32 cellular contexts compared by ENCODE assay signal in the genomic region with DNA sequence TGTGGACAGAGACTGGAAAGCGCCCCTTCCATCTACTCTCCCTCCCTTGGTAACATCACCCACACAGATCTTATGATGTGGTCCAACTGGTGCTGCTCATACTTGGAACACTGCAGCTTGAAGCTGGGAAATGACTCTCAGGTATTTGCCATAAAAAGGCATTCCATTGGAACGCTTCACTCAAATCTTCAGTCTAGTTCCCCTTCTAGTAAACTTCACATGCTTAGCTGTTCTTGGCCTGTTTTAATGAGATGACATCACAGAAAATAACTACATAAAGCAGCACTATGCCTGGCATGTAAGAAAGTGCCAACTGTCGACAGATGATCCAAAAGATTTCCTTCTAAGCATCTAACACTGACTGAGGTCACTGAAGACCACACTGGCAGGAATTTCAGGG. TPM values are rescaled to one million over a fixed set of nuclear protein-coding genes. Genes with fewer than 3 reads are reported as not detected.
A peak's percentile ranks its signal among the peaks of the same experiment; 100 is the strongest.
DNase-seq lines count a peak whose midpoint lies in the region; ATAC-seq, FAIRE-seq and TF ChIP-seq lines count a peak whose summit lies in the region.
"Had no signal": no experiment of that assay in that cellular context is flagged by ENCODE, and none has a peak within 500 bp of the region (broad histone marks: within the 10 kb centered on the region; RNA-seq: fewer than 3 reads in every experiment).

No MANE protein-coding gene starts in this region.

- intact Hi-C loops in K562 (cut with micrococcal nuclease) (no loop called here), kidney (cut with DNase I) (no loop called here)

- H3K9me2 ChIP-seq in GM23248 (ENCODE audit: insufficient read depth): no peaks in the 10 kb centered on the region

- POLR2A ChIA-PET in AG04449 (lab: Yijun Ruan, JAX) (interaction anchor here (0.6 to 1.0 kb wide), 2 partner anchors 10 to 157 kb away, joined by 3 to 4 read pairs; no protein-coding TSS in a partner anchor), K562 (lab: Yijun Ruan, JAX) (interaction anchor here (1.6 kb wide), 1 partner anchor 10 kb away, joined by 3 read pairs; a partner anchor contains a TSS)

- peak overlapping the region; percentile 68 for H3K27ac ChIP-seq in GM23248
- no peak overlapping the region for H3K27ac ChIP-seq in K562 (ENCODE audit: extremely low read depth, low read depth, low read length)
- no peak overlapping the region for H3K27ac ChIP-seq in kidney (ENCODE audit: low read depth in 2 of 2, low read length in 2 of 2)
- H3K27ac ChIP-seq: gastroesophageal sphincter, neutrophil, spleen, transverse colon had no signal

- FAIRE-seq in K562 (lab: Jason Lieb, UNC) (peak; percentile 46), kidney (lab: Jason Lieb, UNC) (no peak)
- FAIRE-seq: A204.1, D721Med, keratinocyte, TTC549 had no signal

- in situ Hi-C loops in GM23248 (cut with MboI): no loop called here
- in situ Hi-C loops in K562 (cut with MboI): no loop called here

- TF ChIP-seq POLR2A in K562 (conservative IDR thresholded peaks at IDR 0.05): no peak

- H3K4me3 ChIP-seq in AG04449 (ENCODE audit: low read depth, low read length): no peak overlapping the region
- H3K4me3 ChIP-seq in GM23248: no peak overlapping the region
- H3K4me3 ChIP-seq in K562: no peak overlapping the region
- H3K4me3 ChIP-seq in kidney (ENCODE audit: low read length in 2 of 2): peak overlapping the region; percentile 7 to 17
- H3K4me3 ChIP-seq: gastroesophageal sphincter, HAP-1, spleen, transverse colon had no signal

- H3K4me3 Mint-ChIP-seq in immature natural killer cell: no peak overlapping the region
- H3K4me3 Mint-ChIP-seq: activated T-cell treated with anti-CD3 and anti-CD28 coated beads, Interleukin-2, amount 50 U/mL, for 4 hours; stimulated activated naive CD8-positive, alpha-beta T cell treated with anti-CD3 and anti-CD28 coated beads, Interleukin-15, Interleukin-2, amounts not matched to agents 100 ng/mL and 50 ng/mL, for 24 hours; T-cell had no signal

- CTCF ChIA-PET in AG04449 (lab: Yijun Ruan, JAX) (no interaction called here), K562 (lab: Yijun Ruan, JAX; ENCODE audit: low intra/inter-chr PET ratio) (no interaction called here)

- ATAC-seq in K562 (no peak), HG02759 (IDR thresholded peaks at IDR 0.05; ENCODE audit: unreplicated experiment) (no peak)
- ATAC-seq: activated T-cell treated with anti-CD3 and anti-CD28 coated beads, Interleukin-2, amount 50 U/mL, for 4 hours; gastroesophageal sphincter; T-cell had no signal

- H3K27me3 Mint-ChIP-seq in immature natural killer cell (ENCODE audit: low read depth in 3 of 3): peaks cover 0 to 3% (median 0%) of the 10 kb centered on the region in 3 donors
- H3K27me3 Mint-ChIP-seq: stimulated activated naive CD8-positive, alpha-beta T cell treated with anti-CD3 and anti-CD28 coated beads, Interleukin-15, Interleukin-2, amounts not matched to agents 100 ng/mL and 50 ng/mL, for 24 hours; T-cell had no signal

- H3K9me1 ChIP-seq in K562 (ENCODE audit: control insufficient read depth, insufficient read depth, low read length): no peaks in the 10 kb centered on the region

- peaks cover 3 to 15% of the 10 kb centered on the region in 2 donors for H3K4me1 Mint-ChIP-seq in immature natural killer cell

- peaks cover 96% of the 10 kb centered on the region for H3K79me2 ChIP-seq in GM23248 (ENCODE audit: insufficient read depth)
- no peaks in the 10 kb centered on the region for H3K79me2 ChIP-seq in K562 (ENCODE audit: control insufficient read depth, insufficient read depth, low read length)

- H3K27me3 ChIP-seq in GM23248 (replicated peaks; ENCODE audit: insufficient read depth) (no peaks in the 10 kb centered on the region), K562 (ENCODE audit: control insufficient read depth in 2 of 2, insufficient read depth in 2 of 2, low read length in 2 of 2) (no peaks in the 10 kb centered on the region)
- H3K27me3 ChIP-seq: gastroesophageal sphincter, spleen, transverse colon had no signal

- no peak for TF ChIP-seq RAD21 in K562 (CRISPR knock-in tag; conservative IDR thresholded peaks at IDR 0.05 in 1 of 2, IDR thresholded peaks at IDR 0.05 in 1 of 2)

- H4K20me1 ChIP-seq in GM23248 (ENCODE audit: insufficient read depth): no peaks in the 10 kb centered on the region
- H4K20me1 ChIP-seq in K562 (replicated peaks; ENCODE audit: control insufficient read depth, insufficient read depth, low read length): no peaks in the 10 kb centered on the region

- BruUV-seq in K562 (replicated peaks; lab: Mats Ljungman, UMichigan): no TSS peak

- H3K9ac ChIP-seq in GM23248 (no peak overlapping the region), K562 (ENCODE audit: insufficient read depth in 1 of 2, low read depth in 2 of 2, low read length in 2 of 2) (no peak overlapping the region), kidney (ENCODE audit: low read length in 2 of 2) (no peak overlapping the region)

- DNase-seq in AG04449 (ENCODE audit: low read depth, low spot score): peak; percentile 89
- peak; percentile 74 for DNase-seq in GM23248
- no peak for DNase-seq in K562 (ENCODE audit: extremely low read depth in 1 of 4, low spot score in 3 of 4)
- no peak for DNase-seq in kidney
- DNase-seq in ecto neural progenitor cell (ENCODE audit: low spot score): no peak
- no peak for DNase-seq in immature natural killer cell
- no peak for DNase-seq in stimulated activated CD4-positive, alpha-beta T cell treated with anti-CD3 and anti-CD28 coated beads, Interleukin-2, amount 100 ng/mL, for 48 hours
- DNase-seq: activated CD4-positive, alpha-beta T cell treated with anti-CD3 and anti-CD28 coated beads for 1 hour; activated naive CD4-positive, alpha-beta T cell treated with Interleukin-2 at 50 U/mL for 16 hours; activated T-cell treated with anti-CD3 and anti-CD28 coated beads, Interleukin-2, amount 50 U/mL, for 4 hours; amniotic stem cell; Kasumi-1; NCI-H1092; NCI-H2029 treated with DMSO at 0.1 percent for 48 hours; NCI-H446; spleen; stimulated activated CD4-positive, alpha-beta T cell treated with anti-CD3 and anti-CD28 coated beads, Interleukin-4, amount 100 ng/mL, for 24 hours; T-cell; transverse colon had no signal

- H3K36me3 ChIP-seq in GM23248 (ENCODE audit: low read depth): peaks cover 44% of the 10 kb centered on the region
- peaks cover 45% of the 10 kb centered on the region for H3K36me3 ChIP-seq in K562 (ENCODE audit: control insufficient read depth, insufficient read depth, low read length)
- H3K36me3 ChIP-seq in kidney (ENCODE audit: control insufficient read depth in 1 of 2, insufficient read depth in 2 of 2, low read length in 2 of 2): peaks cover 34 to 45% of the 10 kb centered on the region in 2 donors

- H3K9me3 Mint-ChIP-seq in immature natural killer cell: peaks cover 12 to 78% (median 71%) of the 10 kb centered on the region in 6 donors

- no peak for TF ChIP-seq CTCF in AG04449 (IDR thresholded peaks at IDR 0.05; ENCODE audit: insufficient read depth, low read length, missing control alignments)
- no peak for TF ChIP-seq CTCF in K562 (IDR thresholded peaks at IDR 0.05 in 2 of 3, conservative IDR thresholded peaks at IDR 0.05 in 1 of 3; ENCODE audit: insufficient read depth in 2 of 3, low read depth in 1 of 3, low read length in 3 of 3)
- no peak for TF ChIP-seq CTCF in kidney (IDR thresholded peaks at IDR 0.05; ENCODE audit: borderline replicate concordance, extremely low read depth, insufficient read depth)

- no peaks in the 10 kb centered on the region for H3K9me3 ChIP-seq in GM23248 (ENCODE audit: low read depth)
- H3K9me3 ChIP-seq in K562 (replicated peaks; ENCODE audit: control insufficient read depth, insufficient read depth, low read depth, low read length): peaks cover 42% of the 10 kb centered on the region
- peaks cover 30 to 74% of the 10 kb centered on the region in 2 donors for H3K9me3 ChIP-seq in kidney (ENCODE audit: control insufficient read depth in 1 of 2, low read length in 2 of 2)

- peaks cover 24% of the 10 kb centered on the region for H3F3A ChIP-seq in GM23248 (ENCODE audit: insufficient read depth)

- no peak overlapping the region for H3K27ac Mint-ChIP-seq in immature natural killer cell
- H3K27ac Mint-ChIP-seq: stimulated activated naive CD8-positive, alpha-beta T cell treated with anti-CD3 and anti-CD28 coated beads, Interleukin-15, Interleukin-2, amounts not matched to agents 100 ng/mL and 50 ng/mL, for 24 hours; T-cell had no signal

- H3K4me2 ChIP-seq in GM23248 (ENCODE audit: unreplicated experiment) (no peak overlapping the region), K562 (ENCODE audit: insufficient read depth, low read length) (no peak overlapping the region)

- TF ChIP-seq EP300 in K562 (IDR thresholded peaks at IDR 0.05; ENCODE audit: low read length): no peak

- H2AFZ ChIP-seq in GM23248 (no peak overlapping the region), K562 (ENCODE audit: low read depth, low read length) (no peak overlapping the region)

- 91 to 94% methylated on average over 3 of the region's 3 CpGs for WGBS in GM23248 (ENCODE audit: low coverage in 1 of 2, low lambda C conversion rate in 2 of 2, missing lambda C conversion rate in 2 of 2), 2 experiments
- WGBS in K562 (ENCODE audit: insufficient coverage, low coverage, missing lambda C conversion rate): 100% methylated on average over 3 of the region's 3 CpGs

- H3K4me1 ChIP-seq in GM23248 (ENCODE audit: insufficient read depth): peaks cover 3% of the 10 kb centered on the region; the same call in 1 of the 2 replicates
- no peaks in the 10 kb centered on the region for H3K4me1 ChIP-seq in K562 (replicated peaks in 1 of 2; ENCODE audit: control insufficient read depth in 2 of 2, insufficient read depth in 2 of 2, low read length in 2 of 2)
- no peaks in the 10 kb centered on the region for H3K4me1 ChIP-seq in kidney (ENCODE audit: control insufficient read depth in 1 of 2, insufficient read depth in 1 of 2, low read depth in 1 of 2, low read length in 2 of 2)
- H3K4me1 ChIP-seq: HAP-1, spleen, transverse colon had no signal

- peaks cover 52 to 73% (median 68%) of the 10 kb centered on the region in 3 donors for H3K36me3 Mint-ChIP-seq in immature natural killer cell

RNA-seq across cellular contexts. Expression of a gene that starts 9.3 kb away (rescaled TPM):
- total RNA-seq in GM23248 (2014; rRNA removed; shearing (Covaris generic)): 55.7 and 66.3 TPM in 2 replicates
- polyA plus RNA-seq in GM23248 (2016; fragmentation: Nextera tagmentation; extraction: Ambion mirVana) (20.5 and 22.1 TPM in 2 replicates), K562 (2011; rRNA removed) (8.6 and 11.0 TPM in 2 replicates), K562 (2014; fragmentation: Illumina TruSeq; extraction: Trizol) (34.1 and 35.5 TPM in 2 replicates), K562 (2014; fragmentation: Nextera tagmentation; extraction: Ambion mirVana) (1 to 10 TPM; 4.6 to 4.8 TPM), K562 (2014; rRNA removed) (27.5 and 36.0 TPM in 2 replicates), kidney (ENCODE audit: insufficient read depth, low read depth, low replicate concordance) (14.6 TPM), immature natural killer cell (10 to 100 TPM; 38.2 to 51.0 (median 42.9) TPM)
- 33.7 and 52.6 TPM in 2 replicates for total RNA-seq in K562 (2011; cell fraction: chromatin; rRNA removed; ENCODE audit: low replicate concordance)
- total RNA-seq in K562 (2011; cell fraction: nucleolus; rRNA removed): 30.8 and 32.5 TPM in 2 replicates
- total RNA-seq in K562 (2011; cell fraction: nucleoplasm; rRNA removed): 28.2 and 28.9 TPM in 2 replicates
- total RNA-seq in K562 (2014; rRNA removed) (45.9 and 48.3 TPM in 2 replicates), K562 (2014; rRNA removed; fragmentation: Illumina TruSeq; extraction: Trizol) (31.8 and 33.5 TPM in 2 replicates), K562 (2015; rRNA removed; fragmentation: Illumina TruSeq; extraction: Trizol) (36.2 and 36.8 TPM in 2 replicates), K562 (2021) (26.3 and 30.6 TPM in 2 replicates), kidney (29.7 TPM)
- polyA plus RNA-seq in K562 (2011; cell fraction: cytosol; rRNA removed): 8.6 and 14.4 TPM in 2 replicates
- 18.9 and 32.2 TPM in 2 replicates for polyA plus RNA-seq in K562 (2011; cell fraction: nucleus; rRNA removed)
- polyA plus RNA-seq in K562 (2012): 26.0 and 30.5 TPM in 2 replicates
- polyA minus RNA-seq in K562 (2011; rRNA and poly(A)+ RNA removed): 12.8 and 13.9 TPM in 2 replicates
- 10.7 and 14.5 TPM in 2 replicates for polyA minus RNA-seq in K562 (2011; cell fraction: cytosol; rRNA and poly(A)+ RNA removed)
- polyA minus RNA-seq in K562 (2011; cell fraction: nucleus; rRNA and poly(A)+ RNA removed): 14.7 and 20.1 TPM in 2 replicates

RNA-seq across cellular contexts. Expression of a gene that starts 12.6 kb away (rescaled TPM):
- total RNA-seq in GM23248 (2014; rRNA removed; shearing (Covaris generic)): 4.9 and 14.9 TPM in 2 replicates
- polyA plus RNA-seq in GM23248 (2016; fragmentation: Nextera tagmentation; extraction: Ambion mirVana) (3.9 and 5.3 TPM in 2 replicates), K562 (2011; rRNA removed) (8.7 and 10.7 TPM in 2 replicates), K562 (2014; fragmentation: Illumina TruSeq; extraction: Trizol) (9.0 and 9.4 TPM in 2 replicates), K562 (2014; fragmentation: Nextera tagmentation; extraction: Ambion mirVana) (1 to 10 TPM in 1 of 2 experiments, under 1 TPM in 1; 0.84 to 2.0 TPM), K562 (2014; rRNA removed) (8.0 and 8.9 TPM in 2 replicates), kidney (ENCODE audit: insufficient read depth, low read depth, low replicate concordance) (4.2 TPM), immature natural killer cell (1 to 10 TPM; 2.9 to 4.6 (median 3.9) TPM)
- total RNA-seq in K562 (2011; cell fraction: chromatin; rRNA removed; ENCODE audit: low replicate concordance): 12.1 and 20.7 TPM in 2 replicates
- 9.7 and 9.8 TPM in 2 replicates for total RNA-seq in K562 (2011; cell fraction: nucleolus; rRNA removed)
- total RNA-seq in K562 (2011; cell fraction: nucleoplasm; rRNA removed): 11.8 and 14.0 TPM in 2 replicates
- total RNA-seq in K562 (2014; rRNA removed) (4.9 and 5.8 TPM in 2 replicates), K562 (2014; rRNA removed; fragmentation: Illumina TruSeq; extraction: Trizol) (9.1 and 13.0 TPM in 2 replicates), K562 (2015; rRNA removed; fragmentation: Illumina TruSeq; extraction: Trizol) (5.4 and 6.7 TPM in 2 replicates), K562 (2021) (5.2 and 6.2 TPM in 2 replicates), kidney (7.5 TPM)
- 2.7 and 5.2 TPM in 2 replicates for polyA plus RNA-seq in K562 (2011; cell fraction: cytosol; rRNA removed)
- 7.1 and 7.7 TPM in 2 replicates for polyA plus RNA-seq in K562 (2011; cell fraction: nucleus; rRNA removed)
- polyA plus RNA-seq in K562 (2012): 3.7 and 5.0 TPM in 2 replicates
- 9.3 and 9.5 TPM in 2 replicates for polyA minus RNA-seq in K562 (2011; rRNA and poly(A)+ RNA removed)
- polyA minus RNA-seq in K562 (2011; cell fraction: cytosol; rRNA and poly(A)+ RNA removed): 2.8 and 4.1 TPM in 2 replicates
- 4.6 and 6.7 TPM in 2 replicates for polyA minus RNA-seq in K562 (2011; cell fraction: nucleus; rRNA and poly(A)+ RNA removed)

RNA-seq across cellular contexts. Expression of a gene that starts 12.7 kb away (rescaled TPM):
- 17.2 and 29.1 TPM in 2 replicates for total RNA-seq in GM23248 (2014; rRNA removed; shearing (Covaris generic))
- 14.6 and 16.7 TPM in 2 replicates for polyA plus RNA-seq in GM23248 (2016; fragmentation: Nextera tagmentation; extraction: Ambion mirVana)
- 36.3 and 66.8 TPM in 2 replicates for total RNA-seq in K562 (2011; cell fraction: chromatin; rRNA removed; ENCODE audit: low replicate concordance)
- 23.4 and 28.7 TPM in 2 replicates for total RNA-seq in K562 (2011; cell fraction: nucleolus; rRNA removed)
- total RNA-seq in K562 (2011; cell fraction: nucleoplasm; rRNA removed): 36.6 and 52.4 TPM in 2 replicates
- total RNA-seq in K562 (2014; rRNA removed): 14.0 and 15.8 TPM in 2 replicates
- total RNA-seq in K562 (2014; rRNA removed; fragmentation: Illumina TruSeq; extraction: Trizol): 23.2 and 26.2 TPM in 2 replicates
- total RNA-seq in K562 (2015; rRNA removed; fragmentation: Illumina TruSeq; extraction: Trizol): 15.8 and 17.1 TPM in 2 replicates
- total RNA-seq in K562 (2021): 13.9 and 14.2 TPM in 2 replicates
- 13.9 and 20.8 TPM in 2 replicates for polyA plus RNA-seq in K562 (2011; rRNA removed)
- 4.4 and 5.7 TPM in 2 replicates for polyA plus RNA-seq in K562 (2011; cell fraction: cytosol; rRNA removed)
- 14.2 and 18.7 TPM in 2 replicates for polyA plus RNA-seq in K562 (2011; cell fraction: nucleus; rRNA removed)
- 10.5 and 12.1 TPM in 2 replicates for polyA plus RNA-seq in K562 (2012)
- polyA plus RNA-seq in K562 (2014; fragmentation: Illumina TruSeq; extraction: Trizol): 21.2 and 24.5 TPM in 2 replicates
- 10 to 100 TPM in 1 of 2 experiments, 1 to 10 TPM in 1; 7.2 to 10.1 TPM for polyA plus RNA-seq in K562 (2014; fragmentation: Nextera tagmentation; extraction: Ambion mirVana)
- polyA plus RNA-seq in K562 (2014; rRNA removed): 15.8 and 18.6 TPM in 2 replicates
- 16.0 and 17.9 TPM in 2 replicates for polyA minus RNA-seq in K562 (2011; rRNA and poly(A)+ RNA removed)
- 5.2 and 6.5 TPM in 2 replicates for polyA minus RNA-seq in K562 (2011; cell fraction: cytosol; rRNA and poly(A)+ RNA removed)
- 10.2 and 12.6 TPM in 2 replicates for polyA minus RNA-seq in K562 (2011; cell fraction: nucleus; rRNA and poly(A)+ RNA removed)
- 41.3 TPM for total RNA-seq in kidney
- 14.3 TPM for polyA plus RNA-seq in kidney (ENCODE audit: insufficient read depth, low read depth, low replicate concordance)
- polyA plus RNA-seq in immature natural killer cell: 10 to 100 TPM; 10.8 to 24.9 (median 20.2) TPM

RNA-seq across cellular contexts. Expression of a gene that starts 36.2 kb away (rescaled TPM):
- not detected in 2 replicates for total RNA-seq in GM23248 (2014; rRNA removed; shearing (Covaris generic))
- polyA plus RNA-seq in GM23248 (2016; fragmentation: Nextera tagmentation; extraction: Ambion mirVana) (not detected in 2 replicates), K562 (2011; rRNA removed) (not detected in 2 replicates), K562 (2014; fragmentation: Illumina TruSeq; extraction: Trizol) (not detected in 2 replicates), K562 (2014; fragmentation: Nextera tagmentation; extraction: Ambion mirVana) (not detected), K562 (2014; rRNA removed) (not detected in 2 replicates), kidney (ENCODE audit: insufficient read depth, low read depth, low replicate concordance) (not detected), immature natural killer cell (under 1 TPM in 2 of 3 donors, not detected in 1; 0.32 to 0.46 TPM)
- total RNA-seq in K562 (2011; cell fraction: chromatin; rRNA removed; ENCODE audit: low replicate concordance): not detected in 2 replicates
- not detected in 2 replicates for total RNA-seq in K562 (2011; cell fraction: nucleolus; rRNA removed)
- not detected in 2 replicates for total RNA-seq in K562 (2011; cell fraction: nucleoplasm; rRNA removed)
- total RNA-seq in K562 (2014; rRNA removed) (0.14 TPM in 1 of 2 replicates, not detected in the other), K562 (2014; rRNA removed; fragmentation: Illumina TruSeq; extraction: Trizol) (not detected in 2 replicates), K562 (2015; rRNA removed; fragmentation: Illumina TruSeq; extraction: Trizol) (not detected in 2 replicates), K562 (2021) (not detected in 2 replicates), kidney (4.1 TPM)
- not detected in 2 replicates for polyA plus RNA-seq in K562 (2011; cell fraction: cytosol; rRNA removed)
- not detected in 2 replicates for polyA plus RNA-seq in K562 (2011; cell fraction: nucleus; rRNA removed)
- polyA plus RNA-seq in K562 (2012): 0.06 and 0.07 TPM in 2 replicates
- polyA minus RNA-seq in K562 (2011; rRNA and poly(A)+ RNA removed): not detected in 2 replicates
- polyA minus RNA-seq in K562 (2011; cell fraction: cytosol; rRNA and poly(A)+ RNA removed): not detected in 2 replicates
- polyA minus RNA-seq in K562 (2011; cell fraction: nucleus; rRNA and poly(A)+ RNA removed): not detected in 2 replicates
- total RNA-seq: dermis microvascular lymphatic vessel endothelial cell, epithelial cell of proximal tubule, HT1080, lung microvascular endothelial cell had no signal
- polyA plus RNA-seq: keratinocyte had no signal

RNA-seq across cellular contexts. Expression of a gene that starts 57.6 kb away (rescaled TPM):
- 6.2 and 10.3 TPM in 2 replicates for total RNA-seq in GM23248 (2014; rRNA removed; shearing (Covaris generic))
- polyA plus RNA-seq in GM23248 (2016; fragmentation: Nextera tagmentation; extraction: Ambion mirVana) (7.0 and 7.8 TPM in 2 replicates), K562 (2011; rRNA removed) (5.3 and 6.0 TPM in 2 replicates), K562 (2014; fragmentation: Illumina TruSeq; extraction: Trizol) (9.2 and 11.0 TPM in 2 replicates), K562 (2014; fragmentation: Nextera tagmentation; extraction: Ambion mirVana) (1 to 10 TPM; 4.8 to 6.6 TPM), K562 (2014; rRNA removed) (8.4 and 9.8 TPM in 2 replicates), kidney (ENCODE audit: insufficient read depth, low read depth, low replicate concordance) (3.3 TPM), immature natural killer cell (10 to 100 TPM in 1 of 3 donors, 1 to 10 TPM in 2; 6.2 to 14.5 (median 9.8) TPM)
- 21.1 and 31.6 TPM in 2 replicates for total RNA-seq in K562 (2011; cell fraction: chromatin; rRNA removed; ENCODE audit: low replicate concordance)
- total RNA-seq in K562 (2011; cell fraction: nucleolus; rRNA removed): 11.8 and 12.5 TPM in 2 replicates
- 19.4 and 23.4 TPM in 2 replicates for total RNA-seq in K562 (2011; cell fraction: nucleoplasm; rRNA removed)
- total RNA-seq in K562 (2014; rRNA removed) (11.2 and 11.8 TPM in 2 replicates), K562 (2014; rRNA removed; fragmentation: Illumina TruSeq; extraction: Trizol) (11.6 and 15.1 TPM in 2 replicates), K562 (2015; rRNA removed; fragmentation: Illumina TruSeq; extraction: Trizol) (12.1 and 14.5 TPM in 2 replicates), K562 (2021) (9.6 and 11.5 TPM in 2 replicates), kidney (9.6 TPM)
- polyA plus RNA-seq in K562 (2011; cell fraction: cytosol; rRNA removed): 2.3 and 3.2 TPM in 2 replicates
- polyA plus RNA-seq in K562 (2011; cell fraction: nucleus; rRNA removed): 10.2 and 11.2 TPM in 2 replicates
- 7.0 and 8.5 TPM in 2 replicates for polyA plus RNA-seq in K562 (2012)
- 9.5 and 11.7 TPM in 2 replicates for polyA minus RNA-seq in K562 (2011; rRNA and poly(A)+ RNA removed)
- 4.2 and 5.6 TPM in 2 replicates for polyA minus RNA-seq in K562 (2011; cell fraction: cytosol; rRNA and poly(A)+ RNA removed)
- polyA minus RNA-seq in K562 (2011; cell fraction: nucleus; rRNA and poly(A)+ RNA removed): 7.8 and 11.9 TPM in 2 replicates

Comparison
In these comparisons a context has a peak if more than half of its experiments do, and no peak if none do; other contexts are left out.
1. DNase-seq: peak in AG04449 (single experiment) and GM23248 (single experiment); none in K562 (0 of 4), kidney (single experiment), ecto neural progenitor cell (single experiment), immature natural killer cell (0 of 3) and stimulated activated CD4-positive, alpha-beta T cell treated with anti-CD3 and anti-CD28 coated beads, Interleukin-2, amount 100 ng/mL, for 48 hours (0 of 2).
2. H3K4me3 ChIP-seq: peak in kidney (2 of 2); none in AG04449 (single experiment), GM23248 (single experiment) and K562 (single experiment).